In genomic region chr22:25282671-25283561, GRCh38 we compare ENCODE assay signal across 12 cellular contexts.
DNase-seq lines count a peak whose midpoint lies in the region; ATAC-seq and TF ChIP-seq lines count a peak whose summit lies in the region.
"Had no signal": no experiment of that assay in that cellular context is flagged by ENCODE, and none has a peak within 500 bp of the region (broad histone marks: within the 10 kb centered on the region; RNA-seq: fewer than 3 reads in every experiment).

No MANE protein-coding gene starts in this region.

- H3K4me1 ChIP-seq in iPS DF 6.9 (ENCODE audit: control insufficient read depth, insufficient read depth, low read length): no peaks in the 10 kb centered on the region
- H3K4me1 ChIP-seq: colonic mucosa had no signal

- H3K4me3 ChIP-seq in iPS DF 6.9 (ENCODE audit: low read length) (peak overlapping the region; percentile 81; the same call in 1 of the 2 replicates), foreskin fibroblast (ENCODE audit: low read depth in 1 of 2, low read length in 2 of 2) (no peak overlapping the region)
- H3K4me3 ChIP-seq: colonic mucosa had no signal

- no peak overlapping the region for H3K27ac Mint-ChIP-seq in T-helper 17 cell
- H3K27ac Mint-ChIP-seq: activated T-helper 17 cell treated with anti-CD3 and anti-CD28 coated beads, Interleukin-2, amount 50 U/mL, for 72 hours had no signal

- DNase-seq in NCI-H2171 treated with DMSO at 0.1 percent for 48 hours (lab: John Stamatoyannopoulos, UW) (peak; percentile 7), NCI-H2171 (lab: John Stamatoyannopoulos, UW) (no peak), T-helper 17 cell (no peak), iPS DF 6.9 (ENCODE audit: low read depth, low spot score) (peak; percentile 70), retina (peak; percentile 65), foreskin fibroblast (no peak), occipital lobe (lab: John Stamatoyannopoulos, UW) (no peak)
- no peak for DNase-seq in stimulated activated CD4-positive, alpha-beta T cell treated with anti-CD3 and anti-CD28 coated beads, Interleukin-2, amount 100 ng/mL, for 48 hours
- DNase-seq: colonic mucosa, EL, substantia nigra had no signal

- peaks cover 6% of the 10 kb centered on the region for H3K36me3 Mint-ChIP-seq in T-helper 17 cell (ENCODE audit: low read depth)

- peaks cover 65% of the 10 kb centered on the region for H3K27me3 Mint-ChIP-seq in T-helper 17 cell

- TF ChIP-seq CTCF in foreskin fibroblast (IDR thresholded peaks at IDR 0.05; ENCODE audit: low read depth, low read length): no peak

- peaks cover 12% of the 10 kb centered on the region for H3K27me3 ChIP-seq in iPS DF 6.9 (ENCODE audit: control insufficient read depth, insufficient read depth, low read length)

- no peaks in the 10 kb centered on the region for H3K36me3 ChIP-seq in iPS DF 6.9 (ENCODE audit: control insufficient read depth, insufficient read depth, low read length)
- H3K36me3 ChIP-seq: colonic mucosa had no signal

- no peak for ATAC-seq in T-helper 17 cell
- ATAC-seq: activated T-helper 17 cell treated with anti-CD3 and anti-CD28 coated beads, Interleukin-2, amount 50 U/mL, for 72 hours had no signal

- H3K9me3 ChIP-seq in T-helper 17 cell (ENCODE audit: control insufficient read depth, low read length, poor library complexity, severe bottlenecking): no peaks in the 10 kb centered on the region
- no peaks in the 10 kb centered on the region for H3K9me3 ChIP-seq in iPS DF 6.9 (ENCODE audit: control insufficient read depth, insufficient read depth, low read length)
- H3K9me3 ChIP-seq: colonic mucosa had no signal

- H3K4me1 Mint-ChIP-seq in T-helper 17 cell: peaks cover 8% of the 10 kb centered on the region

- WGBS in iPS DF 6.9 (ENCODE audit: insufficient coverage, insufficient read length): no CpG with 5 or more reads among the region's 91 CpGs

- peak overlapping the region; percentile 73 for H3K4me3 Mint-ChIP-seq in T-helper 17 cell

- no peak overlapping the region for H3K27ac ChIP-seq in iPS DF 6.9 (ENCODE audit: low read length)
- H3K27ac ChIP-seq: colonic mucosa had no signal

Comparison
In these comparisons a context has a peak if more than half of its experiments do, and no peak if none do; other contexts are left out.
1. DNase-seq: peak in NCI-H2171 treated with DMSO at 0.1 percent for 48 hours (single experiment), iPS DF 6.9 (single experiment) and retina (single experiment); none in NCI-H2171 (single experiment), T-helper 17 cell (0 of 3), stimulated activated CD4-positive, alpha-beta T cell treated with anti-CD3 and anti-CD28 coated beads, Interleukin-2, amount 100 ng/mL, for 48 hours (0 of 2), foreskin fibroblast (0 of 2) and occipital lobe (single experiment).